In genomic region chr6:115363379-115363778, GRCh38 we compare ENCODE assay signal across 14 cellular contexts.
DNase-seq lines count a peak whose midpoint lies in the region; ATAC-seq and TF ChIP-seq lines count a peak whose summit lies in the region.
"Had no signal": no experiment of that assay in that cellular context is flagged by ENCODE, and none has a peak within 500 bp of the region (broad histone marks: within the 10 kb centered on the region; RNA-seq: fewer than 3 reads in every experiment).

No MANE protein-coding gene starts in this region.

- H3K4me1 ChIP-seq in SK-N-SH (ENCODE audit: control insufficient read depth in 1 of 2, insufficient read depth in 2 of 2, low read depth in 1 of 2, low read length in 1 of 2): no peaks in the 10 kb centered on the region
- H3K4me1 ChIP-seq in lower lobe of right lung: no peaks in the 10 kb centered on the region
- no peaks in the 10 kb centered on the region for H3K4me1 ChIP-seq in left ventricle myocardium inferior

- no peak for DNase-seq in SK-N-SH
- DNase-seq in 8988T: no peak
- DNase-seq in lower lobe of right lung: no peak
- no peak for DNase-seq in left ventricle myocardium inferior
- DNase-seq: activated naive CD4-positive, alpha-beta T cell treated with Interleukin-2 at 50 U/mL for 16 hours; C1 segment of cervical spinal cord; NCI-H345; substantia nigra; T1000 had no signal

- H3K9me2 ChIP-seq in SK-N-SH: no peaks in the 10 kb centered on the region

- no peaks in the 10 kb centered on the region for H3F3A ChIP-seq in SK-N-SH (replicated peaks; ENCODE audit: insufficient read depth)

- H2AFZ ChIP-seq in SK-N-SH (ENCODE audit: low read depth): no peak overlapping the region
- H2AFZ ChIP-seq: hepatocyte had no signal

- H3K4me3 ChIP-seq in SK-N-SH (ENCODE audit: low read depth in 2 of 2, low read length in 1 of 2) (no peak overlapping the region), lower lobe of right lung (no peak overlapping the region), left ventricle myocardium inferior (no peak overlapping the region)
- H3K4me3 ChIP-seq: hepatocyte had no signal

- 52% methylated on average over 4 of the region's 4 CpGs for WGBS in SK-N-SH (ENCODE audit: low lambda C conversion rate)

- H3K9ac ChIP-seq in SK-N-SH: no peak overlapping the region

- ATAC-seq in GM18868 (IDR thresholded peaks at IDR 0.05; ENCODE audit: unreplicated experiment) (peak; percentile 97), GM21423 (IDR thresholded peaks at IDR 0.05; ENCODE audit: unreplicated experiment) (peak; percentile 71), HG02943 (IDR thresholded peaks at IDR 0.05; ENCODE audit: low read depth, unreplicated experiment) (peak; percentile 74), HG03565 (IDR thresholded peaks at IDR 0.05; ENCODE audit: unreplicated experiment) (peak; percentile 90), lower lobe of right lung (no peak)

- no peak for TF ChIP-seq RAD21 in SK-N-SH (IDR thresholded peaks at IDR 0.05; ENCODE audit: low read length)

- H3K79me2 ChIP-seq in SK-N-SH (ENCODE audit: insufficient read depth): no peaks in the 10 kb centered on the region
- H3K79me2 ChIP-seq: hepatocyte had no signal

- H4K20me1 ChIP-seq in SK-N-SH (ENCODE audit: insufficient read depth): no peaks in the 10 kb centered on the region

- H3K27ac ChIP-seq in SK-N-SH (ENCODE audit: low read depth in 2 of 2, low read length in 1 of 2) (no peak overlapping the region), lower lobe of right lung (no peak overlapping the region), left ventricle myocardium inferior (replicated peaks) (no peak overlapping the region)
- H3K27ac ChIP-seq: hepatocyte had no signal

- no peak for TF ChIP-seq EP300 in SK-N-SH (IDR thresholded peaks at IDR 0.05; ENCODE audit: borderline replicate concordance in 1 of 2, low read depth in 1 of 2, low read length in 1 of 2)

- H3K4me2 ChIP-seq in SK-N-SH: no peak overlapping the region
- H3K4me2 ChIP-seq: hepatocyte had no signal

- H3K9me3 ChIP-seq in SK-N-SH: no peaks in the 10 kb centered on the region
- H3K9me3 ChIP-seq in lower lobe of right lung: no peaks in the 10 kb centered on the region
- peaks cover 17% of the 10 kb centered on the region for H3K9me3 ChIP-seq in left ventricle myocardium inferior (replicated peaks)

- POLR2A ChIA-PET in SK-N-SH (lab: Yijun Ruan, JAX): no interaction called here

- H3K27me3 ChIP-seq in SK-N-SH (ENCODE audit: insufficient read depth): no peaks in the 10 kb centered on the region
- H3K27me3 ChIP-seq in lower lobe of right lung (ENCODE audit: low read depth): no peaks in the 10 kb centered on the region
- no peaks in the 10 kb centered on the region for H3K27me3 ChIP-seq in left ventricle myocardium inferior (ENCODE audit: low read depth)
- H3K27me3 ChIP-seq: hepatocyte had no signal

- intact Hi-C loops in lower lobe of right lung (cut with DNase I) (no loop called here), left ventricle myocardium inferior (cut with micrococcal nuclease) (no loop called here)

- CTCF ChIA-PET in SK-N-SH (lab: Yijun Ruan, JAX): no interaction called here

- TF ChIP-seq CTCF in SK-N-SH (IDR thresholded peaks at IDR 0.05) (no peak), lower lobe of right lung (IDR thresholded peaks at IDR 0.05) (no peak), left ventricle myocardium inferior (IDR thresholded peaks at IDR 0.05; ENCODE audit: borderline replicate concordance) (no peak)

- H3K36me3 ChIP-seq in SK-N-SH (replicated peaks in 1 of 2; ENCODE audit: control insufficient read depth in 1 of 2, insufficient read depth in 2 of 2, low read length in 1 of 2) (no peaks in the 10 kb centered on the region), lower lobe of right lung (no peaks in the 10 kb centered on the region), left ventricle myocardium inferior (no peaks in the 10 kb centered on the region)

TF ChIP-seq in SK-N-SH, 30 proteins besides CTCF, POLR2A, EP300 and RAD21:
- TF ChIP-seq, protein P1, sequence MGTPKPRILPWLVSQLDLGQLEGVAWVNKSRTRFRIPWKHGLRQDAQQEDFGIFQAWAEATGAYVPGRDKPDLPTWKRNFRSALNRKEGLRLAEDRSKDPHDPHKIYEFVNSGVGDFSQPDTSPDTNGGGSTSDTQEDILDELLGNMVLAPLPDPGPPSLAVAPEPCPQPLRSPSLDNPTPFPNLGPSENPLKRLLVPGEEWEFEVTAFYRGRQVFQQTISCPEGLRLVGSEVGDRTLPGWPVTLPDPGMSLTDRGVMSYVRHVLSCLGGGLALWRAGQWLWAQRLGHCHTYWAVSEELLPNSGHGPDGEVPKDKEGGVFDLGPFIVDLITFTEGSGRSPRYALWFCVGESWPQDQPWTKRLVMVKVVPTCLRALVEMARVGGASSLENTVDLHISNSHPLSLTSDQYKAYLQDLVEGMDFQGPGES (IDR thresholded peaks at IDR 0.05; ENCODE audit: low read depth, low read length): no peak
- TF ChIP-seq FOSL2 (IDR thresholded peaks at IDR 0.05; ENCODE audit: borderline replicate concordance, low read depth) (no peak), GABPA (IDR thresholded peaks at IDR 0.05; ENCODE audit: low read depth) (no peak), ELF1 (IDR thresholded peaks at IDR 0.05) (no peak), FOXM1 (IDR thresholded peaks at IDR 0.05; ENCODE audit: low read depth) (no peak), YY1 (IDR thresholded peaks at IDR 0.05; ENCODE audit: low read depth) (no peak), MEF2A (IDR thresholded peaks at IDR 0.05; ENCODE audit: borderline replicate concordance, low read depth) (no peak), TAF1 (IDR thresholded peaks at IDR 0.05; ENCODE audit: borderline replicate concordance, low read depth, low read length) (no peak), USF1 (IDR thresholded peaks at IDR 0.05; ENCODE audit: borderline replicate concordance, low read depth) (no peak)
- TF ChIP-seq, protein P2, sequence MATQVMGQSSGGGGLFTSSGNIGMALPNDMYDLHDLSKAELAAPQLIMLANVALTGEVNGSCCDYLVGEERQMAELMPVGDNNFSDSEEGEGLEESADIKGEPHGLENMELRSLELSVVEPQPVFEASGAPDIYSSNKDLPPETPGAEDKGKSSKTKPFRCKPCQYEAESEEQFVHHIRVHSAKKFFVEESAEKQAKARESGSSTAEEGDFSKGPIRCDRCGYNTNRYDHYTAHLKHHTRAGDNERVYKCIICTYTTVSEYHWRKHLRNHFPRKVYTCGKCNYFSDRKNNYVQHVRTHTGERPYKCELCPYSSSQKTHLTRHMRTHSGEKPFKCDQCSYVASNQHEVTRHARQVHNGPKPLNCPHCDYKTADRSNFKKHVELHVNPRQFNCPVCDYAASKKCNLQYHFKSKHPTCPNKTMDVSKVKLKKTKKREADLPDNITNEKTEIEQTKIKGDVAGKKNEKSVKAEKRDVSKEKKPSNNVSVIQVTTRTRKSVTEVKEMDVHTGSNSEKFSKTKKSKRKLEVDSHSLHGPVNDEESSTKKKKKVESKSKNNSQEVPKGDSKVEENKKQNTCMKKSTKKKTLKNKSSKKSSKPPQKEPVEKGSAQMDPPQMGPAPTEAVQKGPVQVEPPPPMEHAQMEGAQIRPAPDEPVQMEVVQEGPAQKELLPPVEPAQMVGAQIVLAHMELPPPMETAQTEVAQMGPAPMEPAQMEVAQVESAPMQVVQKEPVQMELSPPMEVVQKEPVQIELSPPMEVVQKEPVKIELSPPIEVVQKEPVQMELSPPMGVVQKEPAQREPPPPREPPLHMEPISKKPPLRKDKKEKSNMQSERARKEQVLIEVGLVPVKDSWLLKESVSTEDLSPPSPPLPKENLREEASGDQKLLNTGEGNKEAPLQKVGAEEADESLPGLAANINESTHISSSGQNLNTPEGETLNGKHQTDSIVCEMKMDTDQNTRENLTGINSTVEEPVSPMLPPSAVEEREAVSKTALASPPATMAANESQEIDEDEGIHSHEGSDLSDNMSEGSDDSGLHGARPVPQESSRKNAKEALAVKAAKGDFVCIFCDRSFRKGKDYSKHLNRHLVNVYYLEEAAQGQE (IDR thresholded peaks at IDR 0.05; ENCODE audit: low read depth, low read length): no peak
- TF ChIP-seq, protein P3, sequence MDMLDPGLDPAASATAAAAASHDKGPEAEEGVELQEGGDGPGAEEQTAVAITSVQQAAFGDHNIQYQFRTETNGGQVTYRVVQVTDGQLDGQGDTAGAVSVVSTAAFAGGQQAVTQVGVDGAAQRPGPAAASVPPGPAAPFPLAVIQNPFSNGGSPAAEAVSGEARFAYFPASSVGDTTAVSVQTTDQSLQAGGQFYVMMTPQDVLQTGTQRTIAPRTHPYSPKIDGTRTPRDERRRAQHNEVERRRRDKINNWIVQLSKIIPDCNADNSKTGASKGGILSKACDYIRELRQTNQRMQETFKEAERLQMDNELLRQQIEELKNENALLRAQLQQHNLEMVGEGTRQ (IDR thresholded peaks at IDR 0.05; ENCODE audit: borderline replicate concordance, low read depth, low read length): no peak

Comparison
In these comparisons a context has a peak if more than half of its experiments do, and no peak if none do; other contexts are left out.
1. ATAC-seq: peak in GM18868 (single experiment), GM21423 (single experiment), HG02943 (single experiment) and HG03565 (single experiment); none in lower lobe of right lung (0 of 2).